ENCODE assay signal across 16 cellular contexts in genomic region chr5:124878583-124879345, GRCh38.
"Had no signal": no experiment of that assay in that cellular context is flagged by ENCODE, and none has a peak within 500 bp of the region (broad histone marks: within the 10 kb centered on the region; RNA-seq: fewer than 3 reads in every experiment).

No MANE protein-coding gene starts in this region.

- H3K27me3 ChIP-seq: esophagus squamous epithelium, sigmoid colon, thyroid gland had no signal

- ATAC-seq: activated CD8-positive, alpha-beta T cell treated with anti-CD3 and anti-CD28 coated beads for 36 hours; T-helper 17 cell had no signal

- DNase-seq: activated B cell treated with CpG ODN at 0.5 μM for 24 hours; activated CD4-positive, alpha-beta T cell treated with anti-CD3 and anti-CD28 coated beads for 48 hours; activated CD8-positive, alpha-beta memory T cell treated with anti-CD3 and anti-CD28 coated beads, Interleukin-2, amount 50 U/mL, for 4 hours; activated CD8-positive, alpha-beta T cell treated with anti-CD3 and anti-CD28 coated beads for 36 hours; activated naive CD4-positive, alpha-beta T cell; anterior cingulate cortex; cortex of kidney; effector CD4-positive, alpha-beta T cell; esophagus squamous epithelium; hypothalamus; kidney; left ventricle myocardium inferior; sigmoid colon; stimulated activated CD4-positive, alpha-beta T cell treated with anti-CD3 and anti-CD28 coated beads, Interleukin-2, amount 100 ng/mL, for 24 hours; T-helper 17 cell; thyroid gland had no signal

- H3K27ac ChIP-seq: esophagus squamous epithelium, left ventricle myocardium inferior, sigmoid colon, thyroid gland had no signal
